ENCODE assay signal across 5 cellular contexts in the genomic region with DNA sequence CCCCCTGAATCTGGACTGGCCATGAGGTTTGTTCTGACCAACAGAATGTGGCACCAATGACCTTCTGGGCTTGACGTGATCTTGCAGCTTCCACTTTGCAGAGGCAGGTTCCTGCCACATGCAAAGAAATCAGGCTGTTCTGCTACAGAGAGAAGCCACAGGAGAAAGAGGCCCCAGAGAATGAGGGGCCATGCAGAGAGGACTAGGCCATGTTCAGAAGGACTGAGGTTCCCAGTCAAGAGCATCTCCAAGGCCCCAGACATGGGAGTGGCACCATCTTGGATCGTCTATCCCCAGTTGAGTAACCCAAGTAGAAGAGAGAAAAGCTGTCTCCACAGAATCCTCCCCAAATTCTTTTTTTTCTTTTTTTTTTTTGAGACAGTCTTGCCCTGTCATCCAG.
"Had no signal": no experiment of that assay in that cellular context is flagged by ENCODE, and none has a peak within 500 bp of the region (broad histone marks: within the 10 kb centered on the region; RNA-seq: fewer than 3 reads in every experiment).

No MANE protein-coding gene starts in this region.

- DNase-seq: H9, HCEC 1CT, IMR-90 had no signal

- H3K4me3 Mint-ChIP-seq: GM23338, H9 had no signal

- ATAC-seq: GM23338, K562 had no signal

- H3K9me3 Mint-ChIP-seq: GM23338 had no signal

- H3K27ac Mint-ChIP-seq: GM23338, H9 had no signal

- H3K4me3 ChIP-seq: GM23338, K562 had no signal
